Comparison of ENCODE assay signal across 7 cellular contexts in the genomic region with DNA sequence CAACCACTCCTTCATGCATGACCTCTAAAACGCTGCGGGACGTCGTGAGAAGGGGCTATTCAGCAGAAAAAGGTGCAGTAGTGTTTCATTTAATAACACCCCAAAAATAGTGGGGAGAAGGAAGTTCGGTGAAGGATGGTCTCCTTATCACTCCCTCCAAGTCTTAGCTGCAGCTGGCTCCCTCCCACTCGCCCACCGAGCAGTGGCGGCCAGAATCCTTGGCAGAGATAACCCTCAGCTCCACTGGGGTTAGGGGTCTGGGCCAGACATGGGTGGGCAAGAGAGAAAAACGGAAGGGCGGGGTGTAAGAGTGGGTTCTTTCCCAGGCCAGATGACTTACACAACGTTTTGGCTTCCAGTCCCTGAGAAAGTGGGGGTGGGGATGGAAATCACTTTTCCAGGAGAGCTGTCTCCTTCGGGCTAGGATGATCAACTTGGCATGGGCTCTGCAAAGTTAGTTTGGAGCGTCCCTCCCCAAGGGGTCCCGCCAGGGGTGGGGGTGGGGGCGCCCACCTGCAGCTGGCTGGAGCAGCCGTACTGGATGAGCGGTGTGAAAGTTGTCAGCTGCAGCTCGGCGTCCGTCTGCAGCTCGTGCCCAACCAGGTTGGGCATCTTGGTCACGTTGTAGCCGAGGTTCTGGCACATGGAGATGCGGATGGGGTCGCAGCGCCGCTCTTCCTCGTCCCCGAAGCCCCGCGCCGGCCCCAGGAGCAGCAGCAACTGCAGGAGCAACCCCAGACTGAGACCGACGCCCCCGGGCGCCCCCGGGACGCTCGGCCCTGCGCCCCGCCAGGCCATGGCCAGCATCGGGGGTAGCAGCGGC. TPM values are rescaled to one million over a fixed set of nuclear protein-coding genes. Genes with fewer than 3 reads are reported as not detected.
DNase-seq lines count a peak whose midpoint lies in the region; ATAC-seq and TF ChIP-seq lines count a peak whose summit lies in the region.

No MANE protein-coding gene starts in this region.

- peaks cover 37 to 48% (median 46%) of the 10 kb centered on the region in 3 donors for H3K4me1 ChIP-seq in skeletal muscle tissue (ENCODE audit: control insufficient read depth in 3 of 3, insufficient read depth in 3 of 3, low read length in 3 of 3)

- H3K4me1 Mint-ChIP-seq in activated naive CD8-positive, alpha-beta T cell treated with anti-CD3 and anti-CD28 coated beads for 36 hours = peaks cover 7% of the 10 kb centered on the region

- no peaks in the 10 kb centered on the region for H3K36me3 Mint-ChIP-seq in activated naive CD8-positive, alpha-beta T cell treated with anti-CD3 and anti-CD28 coated beads for 36 hours

- peaks cover 10 to 20% (median 19%) of the 10 kb centered on the region in 3 donors for H3K36me3 ChIP-seq in skeletal muscle tissue (ENCODE audit: control insufficient read depth in 3 of 3, insufficient read depth in 3 of 3, low read length in 3 of 3)

- H3K9me3 ChIP-seq in skeletal muscle tissue (ENCODE audit: control insufficient read depth in 3 of 3, low read length in 3 of 3) = no peaks in the 10 kb centered on the region

- H3K27me3 Mint-ChIP-seq in activated naive CD8-positive, alpha-beta T cell treated with anti-CD3 and anti-CD28 coated beads for 36 hours = peaks cover 58% of the 10 kb centered on the region

- peak overlapping the region; percentile 81 to 92 (median 90) for H3K9ac ChIP-seq in skeletal muscle tissue (ENCODE audit: low read depth in 1 of 3, low read length in 3 of 3)

- ATAC-seq in HG03159 (IDR thresholded peaks at IDR 0.05; ENCODE audit: unreplicated experiment) = peak; percentile 10

- peak overlapping the region; percentile 63 for H3K27ac ChIP-seq in skeletal muscle tissue (ENCODE audit: low read depth, low read length)

- no peak overlapping the region for H3K27ac Mint-ChIP-seq in activated naive CD8-positive, alpha-beta T cell treated with anti-CD3 and anti-CD28 coated beads for 36 hours

- H3K4me3 ChIP-seq in GM12875 (ENCODE audit: low read depth, low read length) (peak overlapping the region; percentile 35), iPS-11a (ENCODE audit: low read depth, low read length) (peak overlapping the region; percentile 36), skeletal muscle tissue (ENCODE audit: low read length in 3 of 3) (peak overlapping the region; percentile 82 to 89 (median 86))

- H3K9me3 Mint-ChIP-seq in activated naive CD8-positive, alpha-beta T cell treated with anti-CD3 and anti-CD28 coated beads for 36 hours = no peaks in the 10 kb centered on the region

- no peaks in the 10 kb centered on the region for H3K27me3 ChIP-seq in skeletal muscle tissue (ENCODE audit: control insufficient read depth in 3 of 3, insufficient read depth in 3 of 3, low read length in 3 of 3)

- DNase-seq in activated naive CD8-positive, alpha-beta T cell treated with anti-CD3 and anti-CD28 coated beads for 36 hours = no peak
- no peak for DNase-seq in pons (ENCODE audit: low spot score)
- no peak for DNase-seq in activated CD4-positive, alpha-beta T cell treated with anti-CD3 and anti-CD28 coated beads, Interleukin-2, amount 50 U/mL, for 48 hours

- H3K4me3 Mint-ChIP-seq in activated naive CD8-positive, alpha-beta T cell treated with anti-CD3 and anti-CD28 coated beads for 36 hours = peak overlapping the region; percentile 63

- TF ChIP-seq CTCF in GM12875 (IDR thresholded peaks at IDR 0.05; ENCODE audit: borderline replicate concordance, insufficient read depth, low read depth, low read length) = no peak

RNA-seq across cellular contexts. Expression of a gene that starts 0.7 kb away (rescaled TPM):
- total RNA-seq in activated naive CD8-positive, alpha-beta T cell treated with anti-CD3 and anti-CD28 coated beads for 36 hours = under 1 TPM; 0.04 to 0.06 TPM
- 56.4 TPM for total RNA-seq in skeletal muscle tissue

Comparison
In these comparisons a context has a peak if more than half of its experiments do, and no peak if none do; other contexts are left out.
1. H3K4me3 ChIP-seq: peak in every context shown above with its lines; median percentile 86 in skeletal muscle tissue; 36 in iPS-11a; 35 in GM12875.
2. RNA of a gene that starts 0.7 kb away (total RNA-seq): 56.4 TPM in skeletal muscle tissue (single experiment); 0.04 to 0.06 TPM in activated naive CD8-positive, alpha-beta T cell treated with anti-CD3 and anti-CD28 coated beads for 36 hours; every median in the first group is over 10 times any median in the second.